Comparison of ENCODE assay signal across 8 cellular contexts in the genomic region with DNA sequence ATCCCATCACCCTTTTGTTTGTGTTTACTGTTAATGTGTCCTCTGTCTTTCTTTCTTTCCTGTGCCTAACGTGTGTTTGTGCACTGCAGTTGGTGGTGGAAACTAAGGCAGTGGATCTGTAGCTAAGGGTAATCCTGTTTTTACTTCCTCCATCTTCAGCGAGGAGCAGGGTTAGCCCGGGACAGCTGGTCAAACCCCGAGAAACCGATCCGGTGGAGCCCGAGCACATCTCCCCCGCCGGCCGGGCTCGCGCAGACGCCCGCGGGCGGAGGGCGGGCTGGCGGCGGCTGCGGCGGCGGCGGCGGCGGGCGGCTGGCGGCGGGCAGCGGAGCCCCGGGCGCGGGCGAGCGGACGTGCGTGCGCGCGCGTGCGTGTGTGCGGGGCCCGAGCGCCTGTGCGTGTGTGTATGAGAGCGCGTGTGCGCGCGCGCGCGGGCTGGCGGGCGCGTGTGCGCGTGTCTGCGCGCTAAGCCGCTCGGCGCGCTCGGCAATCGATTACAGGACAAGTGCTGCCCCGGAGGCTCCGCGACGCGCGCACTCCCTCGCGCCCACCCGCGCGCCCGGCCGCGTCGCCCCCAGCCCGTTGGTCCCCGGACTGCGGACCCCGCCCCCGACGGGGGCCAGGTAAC. TPM values are rescaled to one million over a fixed set of nuclear protein-coding genes. Genes with fewer than 3 reads are reported as not detected.
A peak's percentile ranks its signal among the peaks of the same experiment; 100 is the strongest.
DNase-seq lines count a peak whose midpoint lies in the region; ATAC-seq and TF ChIP-seq lines count a peak whose summit lies in the region.

Gene IKZF2 (minus strand): TSS at position 176 of the 628 bp plus-strand sequence. CDS start 2,983 bp downstream, outside the sequence.

- H2AFZ ChIP-seq in neuron (ENCODE audit: low read depth, low read length): peak within 1 kb of the TSS; percentile 75

- no peaks in the 10 kb centered on the region for H3K27me3 ChIP-seq in foreskin keratinocyte
- no peaks in the 10 kb centered on the region for H3K27me3 ChIP-seq in neuron (ENCODE audit: insufficient read depth, low read length)

- peak; percentile 65 for ATAC-seq in GM21737 (IDR thresholded peaks at IDR 0.05; ENCODE audit: unreplicated experiment)
- ATAC-seq in foreskin keratinocyte: peak; percentile 87

- H3K4me3 ChIP-seq in neuron (ENCODE audit: low read length): peak within 1 kb of the TSS; percentile 95

- DNase-seq in DMS79 treated with DMSO at 0.1 percent for 48 hours (lab: John Stamatoyannopoulos, UW) (peak; percentile 56), KG1 (lab: John Stamatoyannopoulos, UW) (peak; percentile 62), RPMI8226 (peak; percentile 80), activated gamma-delta T cell (lab: John Stamatoyannopoulos, UW) (peak; percentile 70), foreskin keratinocyte (peak; percentile 64 to 74), stromal cell of bone marrow (ENCODE audit: low read depth) (peak; percentile 75)

- no peaks in the 10 kb centered on the region for H3K9me3 ChIP-seq in neuron (ENCODE audit: low read length)

- peaks cover 5% of the 10 kb centered on the region for H3K36me3 ChIP-seq in neuron (ENCODE audit: insufficient read depth, low read length)

- TF ChIP-seq CTCF in foreskin keratinocyte (conservative IDR thresholded peaks at IDR 0.05): no peak

- peak within 1 kb of the TSS; percentile 96 for H3K27ac ChIP-seq in foreskin keratinocyte

- H3K4me1 ChIP-seq in foreskin keratinocyte: peaks cover 6% of the 10 kb centered on the region
- peaks cover 17% of the 10 kb centered on the region for H3K4me1 ChIP-seq in neuron (ENCODE audit: insufficient read depth, low read length)

RNA-seq across cellular contexts. Expression of gene IKZF2, which starts in this region (rescaled TPM):
- total RNA-seq in foreskin keratinocyte: 8.1 and 11.4 TPM in 2 replicates
- polyA plus RNA-seq in foreskin keratinocyte: 0.61 and 0.68 TPM in 2 replicates

Comparison
In these comparisons a context has a peak if more than half of its experiments do, and no peak if none do; other contexts are left out.
1. Peak in every context shown above with its lines: DNase-seq, ATAC-seq, H3K4me3 ChIP-seq and H3K27ac ChIP-seq.